16 cellular contexts compared by ENCODE assay signal in the genomic region with DNA sequence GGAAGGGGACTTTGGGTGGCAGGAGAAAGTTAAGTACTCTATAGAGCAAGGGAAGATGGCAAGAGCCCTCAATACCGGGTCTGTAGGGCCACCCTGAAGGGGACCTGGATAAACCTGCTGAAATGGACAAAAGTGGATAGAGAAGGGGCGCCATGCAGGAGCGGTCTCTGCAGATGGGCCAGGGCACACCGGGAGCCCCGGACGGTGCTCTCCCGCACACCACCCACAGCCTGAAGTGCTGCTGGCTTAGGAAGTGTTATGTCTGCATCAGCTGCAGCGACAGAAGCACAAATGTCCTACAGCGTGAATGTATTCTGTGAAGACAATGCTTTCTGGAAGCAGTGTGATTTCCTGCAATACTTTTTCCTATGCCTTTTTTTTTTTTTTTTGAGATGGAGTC. TPM values are rescaled to one million over a fixed set of nuclear protein-coding genes. Genes with fewer than 3 reads are reported as not detected.
DNase-seq lines count a peak whose midpoint lies in the region; ATAC-seq, FAIRE-seq and TF ChIP-seq lines count a peak whose summit lies in the region.
"Had no signal": no experiment of that assay in that cellular context is flagged by ENCODE, and none has a peak within 500 bp of the region (broad histone marks: within the 10 kb centered on the region; RNA-seq: fewer than 3 reads in every experiment).

No MANE protein-coding gene starts in this region.

- no peak overlapping the region for H3K14ac ChIP-seq in trophoblast cell (ENCODE audit: low read length)

- H4K12ac ChIP-seq in trophoblast cell (ENCODE audit: low read depth, low read length), result no peak overlapping the region

- peaks cover 19% of the 10 kb centered on the region for H3K36me3 Mint-ChIP-seq in astrocyte (ENCODE audit: low read depth, unreplicated experiment)
- H3K36me3 Mint-ChIP-seq: CD14-positive monocyte had no signal

- peak overlapping the region; percentile 5 for H3K18ac ChIP-seq in trophoblast cell (ENCODE audit: low read length)

- no peak overlapping the region for H4K91ac ChIP-seq in trophoblast cell (ENCODE audit: low read depth, low read length)

- H2BK120ac ChIP-seq in trophoblast cell (ENCODE audit: insufficient read depth, low read length, poor library complexity), result no peak overlapping the region

- intact Hi-C loops in cardiac septum (cut with DNase I) (no loop called here), left cardiac atrium (cut with DNase I) (no loop called here), left colon (cut with DNase I, micrococcal nuclease) (no loop called here)

- H3K9me3 ChIP-seq in astrocyte (ENCODE audit: insufficient read depth, low read depth, low read length) (no peaks in the 10 kb centered on the region), trophoblast cell (ENCODE audit: insufficient read depth, low read depth, low read length) (peaks cover 9% of the 10 kb centered on the region)
- H3K9me3 ChIP-seq: BE2C, HAP-1 had no signal

- H2AK5ac ChIP-seq in trophoblast cell (ENCODE audit: low read length), result peak overlapping the region; percentile 30

- no peak overlapping the region for H3K9ac ChIP-seq in astrocyte (ENCODE audit: low read length)
- no peak overlapping the region for H3K9ac ChIP-seq in trophoblast cell (ENCODE audit: low read length)
- H3K9ac ChIP-seq: GM23248 had no signal

- H3K9me3 Mint-ChIP-seq in astrocyte (ENCODE audit: unreplicated experiment), result peaks cover 4% of the 10 kb centered on the region

- DNase-seq in cardiac septum (ENCODE audit: low spot score) (peak; percentile 46), left cardiac atrium (no peak), astrocyte (ENCODE audit: low read depth) (no peak), trophoblast cell (no peak), left colon (no peak), NCI-H2107 treated with DMSO at 0.1 percent for 48 hours (lab: John Stamatoyannopoulos, UW; ENCODE audit: unreplicated experiment) (no peak), DMS79 treated with DMSO at 0.1 percent for 48 hours (lab: John Stamatoyannopoulos, UW) (no peak)
- DNase-seq: ACHN; BE2C; CD4-positive, alpha-beta memory T cell; DND-41 had no signal

- H3K27me3 ChIP-seq in astrocyte (ENCODE audit: insufficient read depth, low read length) (no peaks in the 10 kb centered on the region), trophoblast cell (ENCODE audit: insufficient read depth, low read length) (no peaks in the 10 kb centered on the region)

- peaks cover 6% of the 10 kb centered on the region for H3K4me1 ChIP-seq in astrocyte (ENCODE audit: insufficient read depth, low read length)
- H3K4me1 ChIP-seq in trophoblast cell (ENCODE audit: control insufficient read depth in 1 of 2, insufficient read depth in 2 of 2, low read length in 2 of 2), result peaks cover 0 to 14% of the 10 kb centered on the region in 2 experiments
- H3K4me1 ChIP-seq: BE2C, HAP-1 had no signal

- H3K23ac ChIP-seq in trophoblast cell (ENCODE audit: low read length), result no peak overlapping the region

- no peaks in the 10 kb centered on the region for H3K79me2 ChIP-seq in astrocyte (ENCODE audit: insufficient read depth, low read length)
- H3K79me2 ChIP-seq in trophoblast cell (ENCODE audit: control insufficient read depth, insufficient read depth, low read length, poor library complexity), result no peaks in the 10 kb centered on the region

- H3K79me1 ChIP-seq in trophoblast cell (ENCODE audit: low read length), result peaks cover 2% of the 10 kb centered on the region

- H3K4me3 Mint-ChIP-seq in astrocyte (ENCODE audit: unreplicated experiment), result peak overlapping the region; percentile 57
- H3K4me3 Mint-ChIP-seq: CD14-positive monocyte; CD4-positive, alpha-beta memory T cell had no signal

- no CpG with 5 or more reads among the region's 9 CpGs for WGBS in trophoblast cell (ENCODE audit: extremely low coverage, insufficient coverage, insufficient read length)

- H4K20me1 ChIP-seq in astrocyte (ENCODE audit: insufficient read depth, low read length), result no peaks in the 10 kb centered on the region

- no peak for FAIRE-seq in astrocyte (lab: Jason Lieb, UNC)
- FAIRE-seq: GM12878, GM19239 had no signal

- no peak overlapping the region for H4K8ac ChIP-seq in trophoblast cell (ENCODE audit: low read depth, low read length)

- H3K4ac ChIP-seq in trophoblast cell (ENCODE audit: low read depth, low read length), result no peak overlapping the region

- H3K4me2 ChIP-seq in astrocyte (ENCODE audit: low read length) (no peak overlapping the region), trophoblast cell (ENCODE audit: low read length) (no peak overlapping the region)

- H2BK12ac ChIP-seq in trophoblast cell (ENCODE audit: low read length), result no peak overlapping the region

- ATAC-seq in left cardiac atrium, result no peak
- no peak for ATAC-seq in left colon
- ATAC-seq: GM12878 had no signal

- H3K27ac Mint-ChIP-seq in astrocyte (ENCODE audit: unreplicated experiment), result no peak overlapping the region
- H3K27ac Mint-ChIP-seq: CD4-positive, alpha-beta memory T cell had no signal

- H3K27ac ChIP-seq in astrocyte (ENCODE audit: low read depth, low read length) (no peak overlapping the region), trophoblast cell (ENCODE audit: low read depth, low read length) (no peak overlapping the region)
- H3K27ac ChIP-seq: GM23248 had no signal

- H3K27me3 Mint-ChIP-seq in astrocyte (ENCODE audit: low read depth, unreplicated experiment), result no peaks in the 10 kb centered on the region

- no peak for TF ChIP-seq CTCF in astrocyte (IDR thresholded peaks at IDR 0.05; ENCODE audit: insufficient read depth, low read depth, low read length)

- no peak overlapping the region for H2AFZ ChIP-seq in astrocyte (ENCODE audit: low read depth, low read length)
- no peak overlapping the region for H2AFZ ChIP-seq in trophoblast cell (ENCODE audit: insufficient read depth, low read length, poor library complexity)
- H2AFZ ChIP-seq: GM23248 had no signal

- H3K4me3 ChIP-seq in astrocyte (ENCODE audit: insufficient read depth, low read depth, low read length) (no peak overlapping the region), trophoblast cell (ENCODE audit: low read depth, low read length) (no peak overlapping the region)
- H3K4me3 ChIP-seq: GM12878, GM23248, HAP-1 had no signal

- H3K36me3 ChIP-seq in astrocyte (ENCODE audit: insufficient read depth, low read length) (no peaks in the 10 kb centered on the region), trophoblast cell (ENCODE audit: control insufficient read depth in 1 of 2, insufficient read depth in 2 of 2, low read length in 2 of 2) (peaks cover 15 to 31% of the 10 kb centered on the region in 2 experiments)
- H3K36me3 ChIP-seq: BE2C had no signal

- H3K4me1 Mint-ChIP-seq in astrocyte (ENCODE audit: low read depth, unreplicated experiment), result peaks cover 20% of the 10 kb centered on the region
- H3K4me1 Mint-ChIP-seq: CD4-positive, alpha-beta memory T cell had no signal

- H2BK5ac ChIP-seq in trophoblast cell (ENCODE audit: low read depth, low read length, poor library complexity), result no peak overlapping the region

RNA-seq across cellular contexts. Expression of a gene that starts 37.7 kb away (rescaled TPM):
- total RNA-seq in cardiac septum (162 TPM), left cardiac atrium (100 to 1,000 TPM; 190 to 207 TPM), astrocyte (182 and 195 TPM in 2 replicates), left colon (100 to 1,000 TPM; 193 to 210 TPM)
- polyA plus RNA-seq in trophoblast cell (2013), result 402 and 424 TPM in 2 replicates
